In genomic region chr17:1597861-1598342, GRCh38 we compare ENCODE assay signal across 24 cellular contexts. TPM values are rescaled to one million over a fixed set of nuclear protein-coding genes. Genes with fewer than 3 reads are reported as not detected.
DNase-seq lines count a peak whose midpoint lies in the region; ATAC-seq and TF ChIP-seq lines count a peak whose summit lies in the region.
"Had no signal": no experiment of that assay in that cellular context is flagged by ENCODE, and none has a peak within 500 bp of the region (broad histone marks: within the 10 kb centered on the region; RNA-seq: fewer than 3 reads in every experiment).

No MANE protein-coding gene starts in this region.

- H3K27me3 ChIP-seq in DND-41 (ENCODE audit: insufficient read depth, low read length, poor library complexity) (no peaks in the 10 kb centered on the region), hepatocyte (no peaks in the 10 kb centered on the region), right cardiac atrium (ENCODE audit: control insufficient read depth, insufficient read depth) (no peaks in the 10 kb centered on the region)
- H3K27me3 ChIP-seq: adrenal gland, cardiac muscle cell, dorsolateral prefrontal cortex, MG63, ovary, sigmoid colon, thyroid gland had no signal

- whole genome bisulfite sequencing in hepatocyte (ENCODE audit: low lambda C conversion rate, missing lambda C conversion rate): 64% methylated on average over 14 of the region's 14 CpGs
- WGBS in right cardiac atrium: 93% methylated on average over 14 of the region's 14 CpGs

- H3K79me2 ChIP-seq in DND-41 (ENCODE audit: insufficient read depth, low read length): peaks cover 27% of the 10 kb centered on the region; the same call in 1 of the 2 replicates
- no peaks in the 10 kb centered on the region for H3K79me2 ChIP-seq in hepatocyte

- peak overlapping the region; percentile 67 for H3K27ac ChIP-seq in DND-41 (ENCODE audit: low read length)
- peak overlapping the region; percentile 86 for H3K27ac ChIP-seq in hepatocyte
- no peak overlapping the region for H3K27ac ChIP-seq in right cardiac atrium (ENCODE audit: low read length)
- no peak overlapping the region for H3K27ac ChIP-seq in caudate nucleus (ENCODE audit: low read depth, low read length)
- H3K27ac ChIP-seq: adrenal gland, cardiac muscle cell, ovary, sigmoid colon, thyroid gland had no signal

- H3K4me3 ChIP-seq in DND-41 (ENCODE audit: low read depth in 1 of 2, low read length in 2 of 2) (no peak overlapping the region), hepatocyte (no peak overlapping the region), right cardiac atrium (ENCODE audit: low read length) (no peak overlapping the region)
- H3K4me3 ChIP-seq: adrenal gland, cardiac muscle cell, dorsolateral prefrontal cortex, HAP-1, MG63, ovary, sigmoid colon, thyroid gland had no signal

- intact Hi-C loops in right cardiac atrium (cut with DNase I): no loop called here

- H3K4me2 ChIP-seq in DND-41 (ENCODE audit: insufficient read depth, low read length) (no peak overlapping the region), hepatocyte (peak overlapping the region; percentile 42)

- peak overlapping the region; percentile 25 for H3K27ac Mint-ChIP-seq in stimulated activated naive B cell treated with anti-CD40 and anti-IgM and Interleukin-4, amounts not matched to agents 10 μg/mL and 1 μg/mL and 100 μg/mL, for 72 hours
- H3K27ac Mint-ChIP-seq: activated CD4-positive, alpha-beta T cell treated with anti-CD3 and anti-CD28 coated beads, Interleukin-2, amount 10 ng/mL, durations not matched to agents 7 days and 5 days had no signal

- H2AFZ ChIP-seq in DND-41 (ENCODE audit: low read depth, low read length) (no peak overlapping the region), hepatocyte (no peak overlapping the region)

- H4K20me1 ChIP-seq in DND-41 (ENCODE audit: insufficient read depth, low read length): no peaks in the 10 kb centered on the region
- no peaks in the 10 kb centered on the region for H4K20me1 ChIP-seq in hepatocyte (ENCODE audit: insufficient read depth, poor library complexity, severe bottlenecking)

- peaks cover 20 to 41% of the 10 kb centered on the region in 2 donors for H3K4me1 Mint-ChIP-seq in stimulated activated naive B cell treated with anti-CD40 and anti-IgM and Interleukin-4, amounts not matched to agents 10 μg/mL and 1 μg/mL and 100 μg/mL, for 72 hours

- TF ChIP-seq CTCF in DND-41 (IDR thresholded peaks at IDR 0.05; ENCODE audit: borderline replicate concordance, extremely low read depth, low read length, poor library complexity, severe bottlenecking) (no peak), hepatocyte (IDR thresholded peaks at IDR 0.05; ENCODE audit: poor library complexity) (no peak)

- H3K36me3 ChIP-seq in DND-41 (ENCODE audit: insufficient read depth, low read length) (peaks cover 19% of the 10 kb centered on the region), hepatocyte (replicated peaks; ENCODE audit: insufficient read depth, low read depth) (no peaks in the 10 kb centered on the region)
- H3K36me3 ChIP-seq: cardiac muscle cell, MG63, ovary, sigmoid colon, thyroid gland had no signal

- no peaks in the 10 kb centered on the region for H3K9me3 Mint-ChIP-seq in stimulated activated naive B cell treated with anti-CD40 and anti-IgM and Interleukin-4, amounts not matched to agents 10 μg/mL and 1 μg/mL and 100 μg/mL, for 72 hours

- ATAC-seq in DND-41 (ENCODE audit: insufficient read depth, low read depth) (no peak), right cardiac atrium (no peak)
- no peak for ATAC-seq in stimulated activated naive B cell treated with anti-CD40 and anti-IgM and Interleukin-4, amounts not matched to agents 10 μg/mL and 1 μg/mL and 100 μg/mL, for 72 hours (replicated peaks)
- ATAC-seq: naive thymus-derived CD8-positive, alpha-beta T cell had no signal

- H3K36me3 Mint-ChIP-seq in stimulated activated naive B cell treated with anti-CD40 and anti-IgM and Interleukin-4, amounts not matched to agents 10 μg/mL and 1 μg/mL and 100 μg/mL, for 72 hours: peaks cover 43 to 59% of the 10 kb centered on the region in 2 donors

- H3K4me1 ChIP-seq in DND-41 (ENCODE audit: insufficient read depth, low read length) (peaks cover 40% of the 10 kb centered on the region), hepatocyte (ENCODE audit: insufficient read depth) (peaks cover 13% of the 10 kb centered on the region), right cardiac atrium (ENCODE audit: control insufficient read depth, insufficient read depth, low read length) (no peaks in the 10 kb centered on the region)
- H3K4me1 ChIP-seq: HAP-1, sigmoid colon, thyroid gland had no signal

- DNase-seq in DND-41 (no peak), HuH-7.5 (ENCODE audit: low spot score) (peak; percentile 49), hepatocyte (ENCODE audit: low spot score) (peak; percentile 57), right cardiac atrium (no peak), caudate nucleus (lab: John Stamatoyannopoulos, UW) (no peak), SKM-1 treated with dmso at 0.1 percent for 144 hours (lab: John Stamatoyannopoulos, UW; ENCODE audit: unreplicated experiment) (no peak)
- no peak for DNase-seq in stimulated activated naive B cell treated with anti-CD40 and anti-IgM and Interleukin-4, amounts not matched to agents 10 μg/mL and 1 μg/mL and 100 μg/mL, for 72 hours
- DNase-seq: activated CD4-positive, alpha-beta T cell treated with anti-CD3 and anti-CD28 coated beads, Interleukin-2, amount 10 ng/mL, durations not matched to agents 7 days and 5 days; activated effector memory CD4-positive, alpha-beta T cell treated with Interleukin-2 at 50 U/mL for 16 hours; adrenal gland; AML-193; dorsolateral prefrontal cortex; IMR-90; kidney; mesendoderm; MG63; naive thymus-derived CD8-positive, alpha-beta T cell; NCI-H1436; ovary; sigmoid colon; stimulated activated naive CD4-positive, alpha-beta T cell; thyroid gland had no signal

- no peaks in the 10 kb centered on the region for H3K27me3 Mint-ChIP-seq in stimulated activated naive B cell treated with anti-CD40 and anti-IgM and Interleukin-4, amounts not matched to agents 10 μg/mL and 1 μg/mL and 100 μg/mL, for 72 hours
- H3K27me3 Mint-ChIP-seq: activated CD4-positive, alpha-beta T cell treated with anti-CD3 and anti-CD28 coated beads, Interleukin-2, amount 10 ng/mL, durations not matched to agents 7 days and 5 days; naive thymus-derived CD8-positive, alpha-beta T cell had no signal

- H3K9me3 ChIP-seq in DND-41 (ENCODE audit: insufficient read depth, low read length, severe bottlenecking) (peaks cover 3% of the 10 kb centered on the region), hepatocyte (ENCODE audit: low read depth) (no peaks in the 10 kb centered on the region), right cardiac atrium (ENCODE audit: control insufficient read depth, low read length) (no peaks in the 10 kb centered on the region)
- H3K9me3 ChIP-seq: adrenal gland, MG63, ovary, sigmoid colon, thyroid gland had no signal

- no peaks in the 10 kb centered on the region for H3K9me2 ChIP-seq in hepatocyte (replicated peaks; ENCODE audit: insufficient read depth)

- H3K9ac ChIP-seq in DND-41 (ENCODE audit: low read depth, low read length): no peak overlapping the region

- H3K4me3 Mint-ChIP-seq in stimulated activated naive B cell treated with anti-CD40 and anti-IgM and Interleukin-4, amounts not matched to agents 10 μg/mL and 1 μg/mL and 100 μg/mL, for 72 hours: no peak overlapping the region
- H3K4me3 Mint-ChIP-seq: activated CD4-positive, alpha-beta T cell treated with anti-CD3 and anti-CD28 coated beads, Interleukin-2, amount 10 ng/mL, durations not matched to agents 7 days and 5 days; naive thymus-derived CD8-positive, alpha-beta T cell had no signal

RNA-seq across cellular contexts. Expression of gene SLC43A2, which starts 30.7 kb away (rescaled TPM):
- total RNA-seq in hepatocyte (6.0 and 6.1 TPM in 2 replicates), right cardiac atrium (1 to 10 TPM; 4.2 to 6.7 (median 5.6) TPM)
- polyA plus RNA-seq in hepatocyte (9.8 and 10.2 TPM in 2 replicates), right cardiac atrium (3.4 TPM)

RNA-seq across cellular contexts. Expression of gene PITPNA, which starts 35.3 kb away (rescaled TPM):
- total RNA-seq in hepatocyte (25.4 and 26.8 TPM in 2 replicates), right cardiac atrium (10 to 100 TPM; 46.5 to 63.5 (median 53.6) TPM)
- polyA plus RNA-seq in hepatocyte (55.0 and 58.0 TPM in 2 replicates), right cardiac atrium (19.6 TPM)

RNA-seq across cellular contexts. Expression of gene SCARF1, which starts 47.6 kb away (rescaled TPM):
- total RNA-seq in hepatocyte (0.93 and 1.2 TPM in 2 replicates), right cardiac atrium (10 to 100 TPM in 3 of 4 donors, 1 to 10 TPM in 1; 9.9 to 15.6 (median 13.9) TPM)
- polyA plus RNA-seq in hepatocyte (1.0 and 2.0 TPM in 2 replicates), right cardiac atrium (7.7 TPM)

RNA-seq across cellular contexts. Expression of gene RILP, which starts 51.8 kb away (rescaled TPM):
- 10.3 and 13.7 TPM in 2 replicates for total RNA-seq in hepatocyte
- 9.9 and 11.1 TPM in 2 replicates for polyA plus RNA-seq in hepatocyte
- total RNA-seq in right cardiac atrium: 10 to 100 TPM; 31.0 to 54.4 (median 48.1) TPM
- polyA plus RNA-seq in right cardiac atrium: 75.1 TPM

Comparison
In these comparisons a context has a peak if more than half of its experiments do, and no peak if none do; other contexts are left out.
1. DNase-seq: peak in HuH-7.5 (single experiment) and hepatocyte (single experiment); none in DND-41 (single experiment), stimulated activated naive B cell treated with anti-CD40 and anti-IgM and Interleukin-4, amounts not matched to agents 10 μg/mL and 1 μg/mL and 100 μg/mL, for 72 hours (single experiment), right cardiac atrium (0 of 3), caudate nucleus (0 of 61) and SKM-1 treated with dmso at 0.1 percent for 144 hours (single experiment).
2. H3K27ac ChIP-seq: peak in DND-41 (single experiment) and hepatocyte (single experiment); none in right cardiac atrium (single experiment) and caudate nucleus (single experiment).